In genomic region chr15:31352283-31352880, GRCh38 we compare ENCODE assay signal across 8 cellular contexts. TPM values are rescaled to one million over a fixed set of nuclear protein-coding genes. Genes with fewer than 3 reads are reported as not detected.
DNase-seq lines count a peak whose midpoint lies in the region; ATAC-seq, FAIRE-seq and TF ChIP-seq lines count a peak whose summit lies in the region.

No MANE protein-coding gene starts in this region.

- H3K14ac ChIP-seq in IMR-90 (replicated peaks; ENCODE audit: low read depth, low read length), result peak overlapping the region; percentile 44; the same call in 1 of the 2 replicates

- TF ChIP-seq CTCF in A673 (conservative IDR thresholded peaks at IDR 0.05; ENCODE audit: low read depth, low read length) (no peak), IMR-90 (conservative IDR thresholded peaks at IDR 0.05; ENCODE audit: low read depth, low read length) (no peak), astrocyte (IDR thresholded peaks at IDR 0.05; ENCODE audit: insufficient read depth, low read depth, low read length) (no peak), mucosa of descending colon (IDR thresholded peaks at IDR 0.05) (no peak)

- no peaks in the 10 kb centered on the region for H3K27me3 Mint-ChIP-seq in astrocyte (ENCODE audit: low read depth, unreplicated experiment)

- peaks cover 49% of the 10 kb centered on the region for H4K20me1 ChIP-seq in IMR-90 (ENCODE audit: insufficient read depth, low read length)
- peaks cover 87% of the 10 kb centered on the region for H4K20me1 ChIP-seq in astrocyte (ENCODE audit: insufficient read depth, low read length)

- peak overlapping the region; percentile 56; the same call in 1 of the 2 replicates for H3K23ac ChIP-seq in IMR-90 (ENCODE audit: low read depth, low read length)

- H2BK15ac ChIP-seq in IMR-90 (ENCODE audit: low read depth, low read length), result peak overlapping the region; percentile 55; the same call in 1 of the 3 replicates

- H3K56ac ChIP-seq in IMR-90 (ENCODE audit: extremely low read depth, insufficient read depth, low read length), result no peak overlapping the region

- no peaks in the 10 kb centered on the region for H3K27me3 ChIP-seq in A673 (replicated peaks; ENCODE audit: insufficient read depth, low read depth, low read length, poor library complexity)
- H3K27me3 ChIP-seq in IMR-90 (ENCODE audit: control insufficient read depth, insufficient read depth, low read length), result no peaks in the 10 kb centered on the region
- H3K27me3 ChIP-seq in astrocyte (ENCODE audit: insufficient read depth, low read length), result no peaks in the 10 kb centered on the region

- in situ Hi-C loops in IMR-90 (cut with MboI; ENCODE audit: low sequenced_read_pairs), result no loop called here

- no peaks in the 10 kb centered on the region for H3K36me3 ChIP-seq in A673 (ENCODE audit: insufficient read depth, low read length, poor library complexity, severe bottlenecking)
- no peaks in the 10 kb centered on the region; the same call in 1 of the 2 replicates for H3K36me3 ChIP-seq in IMR-90 (ENCODE audit: control insufficient read depth, insufficient read depth, low read length)
- H3K36me3 ChIP-seq in astrocyte (ENCODE audit: insufficient read depth, low read length), result no peaks in the 10 kb centered on the region
- H3K36me3 ChIP-seq in mucosa of descending colon (ENCODE audit: low read depth), result no peaks in the 10 kb centered on the region

- no peak overlapping the region for H4K5ac ChIP-seq in IMR-90 (ENCODE audit: low read depth, low read length)

- WGBS in IMR-90 (ENCODE audit: extremely low coverage in 2 of 2, insufficient read length in 1 of 2), 2 experiments, result 69% methylated on average over 6 of the region's 9 CpGs; no CpG with 5 or more reads in 1 of the 2 experiments

- BruUV-seq in A673 (replicated peaks; lab: Mats Ljungman, UMichigan) (no TSS peak), IMR-90 (replicated peaks; lab: Mats Ljungman, UMichigan) (no TSS peak)

- peak overlapping the region; percentile 66 for H3K4ac ChIP-seq in IMR-90 (ENCODE audit: low read depth, low read length)

- H3K4me1 Mint-ChIP-seq in astrocyte (ENCODE audit: low read depth, unreplicated experiment), result peaks cover 17% of the 10 kb centered on the region

- peaks cover 3% of the 10 kb centered on the region for H3K36me3 Mint-ChIP-seq in astrocyte (ENCODE audit: low read depth, unreplicated experiment)

- no peak for ATAC-seq in IMR-90 (ENCODE audit: low read depth)
- ATAC-seq in mucosa of descending colon, result peak; percentile 42
- no peak for ATAC-seq in HG02973 (IDR thresholded peaks at IDR 0.05; ENCODE audit: unreplicated experiment)
- no peak for ATAC-seq in HG03442 (IDR thresholded peaks at IDR 0.05; ENCODE audit: unreplicated experiment)
- ATAC-seq in GM21390 (IDR thresholded peaks at IDR 0.05; ENCODE audit: unreplicated experiment), result no peak

- peak overlapping the region; percentile 59; the same call in 1 of the 2 replicates for H2BK20ac ChIP-seq in IMR-90 (ENCODE audit: low read depth, low read length)

- peaks cover 82% of the 10 kb centered on the region for H3K79me2 ChIP-seq in astrocyte (ENCODE audit: insufficient read depth, low read length)

- no peaks in the 10 kb centered on the region for H3K9me3 ChIP-seq in A673 (ENCODE audit: low read depth, low read length, poor library complexity, severe bottlenecking)
- H3K9me3 ChIP-seq in IMR-90 (ENCODE audit: control insufficient read depth, insufficient read depth, low read length), result no peaks in the 10 kb centered on the region
- no peaks in the 10 kb centered on the region for H3K9me3 ChIP-seq in astrocyte (ENCODE audit: insufficient read depth, low read depth, low read length)
- no peaks in the 10 kb centered on the region for H3K9me3 ChIP-seq in mucosa of descending colon

- peak overlapping the region; percentile 62; the same call in 1 of the 2 replicates for H2AK5ac ChIP-seq in IMR-90 (ENCODE audit: low read depth, low read length)

- H3K4me3 ChIP-seq in A673 (ENCODE audit: low read depth, low read length, poor library complexity, severe bottlenecking), result no peak overlapping the region
- no peak overlapping the region for H3K4me3 ChIP-seq in IMR-90 (ENCODE audit: insufficient read depth, low read depth, low read length)
- H3K4me3 ChIP-seq in astrocyte (ENCODE audit: insufficient read depth, low read depth, low read length), result no peak overlapping the region
- no peak overlapping the region for H3K4me3 ChIP-seq in mucosa of descending colon

- H3K18ac ChIP-seq in IMR-90 (ENCODE audit: low read depth, low read length), result no peak overlapping the region

- TF ChIP-seq RAD21 in IMR-90 (IDR thresholded peaks at IDR 0.05; ENCODE audit: low read length), result no peak

- H3K9me3 Mint-ChIP-seq in astrocyte (ENCODE audit: unreplicated experiment), result no peaks in the 10 kb centered on the region

- H3K4me1 ChIP-seq in A673 (ENCODE audit: insufficient read depth, low read length, poor library complexity, severe bottlenecking) (peaks cover 17% of the 10 kb centered on the region), IMR-90 (ENCODE audit: control insufficient read depth, insufficient read depth, low read length) (peaks cover 21% of the 10 kb centered on the region), astrocyte (ENCODE audit: insufficient read depth, low read length) (peaks cover 33% of the 10 kb centered on the region), mucosa of descending colon (ENCODE audit: low read depth) (peaks cover 92% of the 10 kb centered on the region)

- no peak overlapping the region for H3K4me2 ChIP-seq in IMR-90 (ENCODE audit: low read depth, low read length)
- peak overlapping the region; percentile 72 for H3K4me2 ChIP-seq in astrocyte (ENCODE audit: low read length)

- peak overlapping the region; percentile 77 for H2BK120ac ChIP-seq in IMR-90 (ENCODE audit: low read depth, low read length)

- H2BK5ac ChIP-seq in IMR-90 (ENCODE audit: low read depth, low read length, poor library complexity, severe bottlenecking), result no peak overlapping the region

- no peak overlapping the region for H3K27ac Mint-ChIP-seq in astrocyte (ENCODE audit: unreplicated experiment)

- H3K9me1 ChIP-seq in IMR-90 (ENCODE audit: insufficient read depth, low read length), result peaks cover 33% of the 10 kb centered on the region

- dilution Hi-C loops in IMR-90 (cut with HindIII; ENCODE audit: low sequenced_read_pairs, unreplicated experiment), result no loop called here

- intact Hi-C loops in A673 (cut with micrococcal nuclease; ENCODE audit: unreplicated experiment) (loop anchor here (5.0 kb wide), 1 partner anchor 50 kb away; no protein-coding TSS in a partner anchor), IMR-90 (cut with micrococcal nuclease) (no loop called here), mucosa of descending colon (cut with DNase I, micrococcal nuclease) (no loop called here)

- H3K4me3 Mint-ChIP-seq in astrocyte (ENCODE audit: unreplicated experiment), result no peak overlapping the region

- TF ChIP-seq POLR2A in IMR-90 (IDR thresholded peaks at IDR 0.05; ENCODE audit: low read depth, low read length), result no peak

- peak overlapping the region; percentile 38 for H2AFZ ChIP-seq in IMR-90 (replicated peaks; ENCODE audit: low read length, poor library complexity)
- H2AFZ ChIP-seq in astrocyte (ENCODE audit: low read depth, low read length), result no peak overlapping the region

- POLR2A ChIA-PET in A673 (lab: Charles Lee; ENCODE audit: low non-redundant PET), result no interaction called here
- POLR2A ChIA-PET in IMR-90 (lab: Charles Lee; ENCODE audit: unreplicated experiment), result interaction anchor here (0.6 kb wide), 1 partner anchor 97 kb away, joined by 3 read pairs; no protein-coding TSS in a partner anchor

- no peak for DNase-seq in A673 (ENCODE audit: low spot score)
- DNase-seq in IMR-90, result peak; percentile 4
- DNase-seq in astrocyte (ENCODE audit: low read depth), result no peak
- peak in 1 of 3 donors; percentile 61 for DNase-seq in mucosa of descending colon
- no peak for DNase-seq in GM03348 (ENCODE audit: low spot score)

- CTCF ChIA-PET in A673 (lab: Charles Lee) (no interaction called here), IMR-90 (lab: Yijun Ruan, JAX) (no interaction called here)

- H4K8ac ChIP-seq in IMR-90 (ENCODE audit: low read depth in 2 of 2, low read length in 2 of 2), result peak overlapping the region in 1 of 2 experiments; percentile 46; a peak in 1 of 4 replicates

- H4K91ac ChIP-seq in IMR-90 (ENCODE audit: insufficient read depth, low read depth, low read length), result no peak overlapping the region

- H3K79me1 ChIP-seq in IMR-90 (ENCODE audit: low read depth in 1 of 2, low read length in 2 of 2), result peaks cover 41 to 87% of the 10 kb centered on the region in 2 experiments

- no peak for FAIRE-seq in astrocyte (lab: Jason Lieb, UNC)

- H3K9ac ChIP-seq in IMR-90 (ENCODE audit: low read depth, low read length) (no peak overlapping the region), astrocyte (ENCODE audit: low read length) (peak overlapping the region; percentile 50)

- H3K27ac ChIP-seq in A673 (ENCODE audit: low read depth, low read length, poor library complexity, severe bottlenecking) (peak overlapping the region; percentile 77), IMR-90 (ENCODE audit: insufficient read depth, low read length) (no peak overlapping the region), astrocyte (ENCODE audit: low read depth, low read length) (peak overlapping the region; percentile 59)

- peak overlapping the region; percentile 20 for H2AK9ac ChIP-seq in IMR-90 (replicated peaks; ENCODE audit: low read depth, low read length, poor library complexity)

TF ChIP-seq in IMR-90, 13 proteins besides CTCF, POLR2A, EP300 and RAD21 (continues in another document):
- no peak for TF ChIP-seq MXI1 (IDR thresholded peaks at IDR 0.05; ENCODE audit: borderline replicate concordance, low read depth, low read length)
- TF ChIP-seq RCOR1 (IDR thresholded peaks at IDR 0.05; ENCODE audit: insufficient replicate concordance, low read length), result no peak
- TF ChIP-seq FOS (IDR thresholded peaks at IDR 0.05; ENCODE audit: low read depth, low read length), result no peak
- TF ChIP-seq ELK1 (IDR thresholded peaks at IDR 0.05; ENCODE audit: borderline replicate concordance, low read depth, low read length), result no peak

RNA-seq across cellular contexts. Expression of gene KLF13, which starts 25.7 kb away (rescaled TPM):
- total RNA-seq in A673 (2021) (22.1 and 23.5 TPM in 2 replicates), IMR-90 (2012; rRNA removed) (9.5 and 10.8 TPM in 2 replicates), astrocyte (31.0 and 33.6 TPM in 2 replicates), mucosa of descending colon (100 to 1,000 TPM in 1 of 3 donors, 10 to 100 TPM in 2; 72.4 to 107 (median 91.2) TPM)
- 10.6 and 11.8 TPM in 2 replicates for polyA plus RNA-seq in IMR-90 (2012; rRNA removed)
- polyA plus RNA-seq in IMR-90 (2012; cell fraction: cytosol; rRNA removed), result 4.8 and 6.4 TPM in 2 replicates
- polyA plus RNA-seq in IMR-90 (2012; cell fraction: nucleus; rRNA removed; ENCODE audit: low replicate concordance), result 5.8 and 7.8 TPM in 2 replicates
